In the genomic region with DNA sequence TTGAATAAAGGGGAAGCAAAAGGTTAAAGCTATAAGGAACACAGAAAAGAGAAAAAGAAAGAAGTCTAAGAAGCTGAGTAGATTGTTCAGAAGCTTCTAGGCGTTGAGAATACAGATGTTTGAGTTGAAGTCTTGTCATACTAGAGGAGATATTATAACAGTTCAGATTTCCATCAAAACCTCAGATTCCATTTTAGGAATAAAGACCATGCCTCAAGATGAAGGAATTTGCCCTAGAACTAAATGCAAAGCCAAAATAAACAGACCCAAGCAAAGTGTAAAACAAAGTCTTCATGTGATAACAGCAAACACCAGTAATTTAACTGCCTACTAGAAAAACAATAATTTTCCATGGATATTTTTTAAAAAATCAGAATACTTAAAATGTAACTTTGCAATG, we compare ENCODE assay signal across 19 cellular contexts.
DNase-seq lines count a peak whose midpoint lies in the region; FAIRE-seq and TF ChIP-seq lines count a peak whose summit lies in the region.
"Had no signal": no experiment of that assay in that cellular context is flagged by ENCODE, and none has a peak within 500 bp of the region (broad histone marks: within the 10 kb centered on the region; RNA-seq: fewer than 3 reads in every experiment).

No MANE protein-coding gene starts in this region.

- H3K36me3 ChIP-seq in brain microvascular endothelial cell (replicated peaks) (no peaks in the 10 kb centered on the region), endothelial cell of umbilical vein (ENCODE audit: control insufficient read depth in 2 of 2, extremely low read depth in 1 of 2, insufficient read depth in 2 of 2, low read length in 2 of 2) (no peaks in the 10 kb centered on the region)

- CTCF ChIA-PET in endothelial cell of umbilical vein (lab: Charles Lee), result interaction anchor here (1.6 kb wide), 1 partner anchor 13 kb away, joined by 3 read pairs; no protein-coding TSS in a partner anchor

- in situ Hi-C loops in astrocyte of the cerebellum (cut with HindIII; ENCODE audit: low sequenced_read_pairs), result no loop called here
- in situ Hi-C loops in brain microvascular endothelial cell (cut with HindIII; ENCODE audit: low pct_ligation_motif_present, low sequenced_read_pairs), result no loop called here

- peak; percentile 12 for DNase-seq in astrocyte of the cerebellum (ENCODE audit: low read depth)
- peak; percentile 3 for DNase-seq in brain microvascular endothelial cell
- peak; percentile 62 for DNase-seq in endothelial cell of umbilical vein (ENCODE audit: low read depth, low spot score)
- no peak for DNase-seq in NCI-H2196 (lab: John Stamatoyannopoulos, UW; ENCODE audit: unreplicated experiment)
- DNase-seq in activated CD4-positive, alpha-beta T cell treated with anti-CD3 and anti-CD28 coated beads for 4 hours, result no peak
- DNase-seq in activated naive CD4-positive, alpha-beta T cell treated with Interleukin-2 at 50 U/mL for 16 hours, result no peak
- no peak for DNase-seq in medulla oblongata (ENCODE audit: extremely low spot score)
- DNase-seq: AML-193; Caco-2; CD4-positive, alpha-beta T cell; GDM1; GM23248; HCEC 1CT had no signal

- BruUV-seq in endothelial cell of umbilical vein (replicated peaks; lab: Mats Ljungman, UMichigan), result no TSS peak

- no peak for TF ChIP-seq POLR2A in endothelial cell of umbilical vein (IDR thresholded peaks at IDR 0.05; ENCODE audit: low read depth, low read length)

- H3K9me1 ChIP-seq in endothelial cell of umbilical vein (replicated peaks; ENCODE audit: control insufficient read depth, extremely low read depth, insufficient read depth, low read length), result no peaks in the 10 kb centered on the region

- no peaks in the 10 kb centered on the region for H3K79me2 ChIP-seq in endothelial cell of umbilical vein (ENCODE audit: control insufficient read depth, insufficient read depth, low read length)

- no peak for FAIRE-seq in endothelial cell of umbilical vein (lab: Jason Lieb, UNC)
- FAIRE-seq: A549, D721Med, GM12892, GM18507 had no signal

- H3K27me3 ChIP-seq in brain microvascular endothelial cell (replicated peaks), result no peaks in the 10 kb centered on the region
- H3K27me3 ChIP-seq in endothelial cell of umbilical vein (ENCODE audit: control insufficient read depth in 2 of 2, insufficient read depth in 2 of 2, low read length in 2 of 2), result no peaks in the 10 kb centered on the region

- H3K4me2 ChIP-seq in endothelial cell of umbilical vein (ENCODE audit: insufficient read depth, low read length), result peak overlapping the region; percentile 4
- H3K4me2 ChIP-seq: A549 had no signal

- H3K4me1 ChIP-seq in endothelial cell of umbilical vein (ENCODE audit: control insufficient read depth, extremely low read depth, insufficient read depth, low read length), result peaks cover 3% of the 10 kb centered on the region
- H3K4me1 ChIP-seq: A549, Caco-2 had no signal

- no peak overlapping the region for H3K4me3 ChIP-seq in astrocyte of the cerebellum (ENCODE audit: low read depth, low read length)
- H3K4me3 ChIP-seq in brain microvascular endothelial cell (ENCODE audit: low read depth, low read length), result no peak overlapping the region
- H3K4me3 ChIP-seq in endothelial cell of umbilical vein (replicated peaks in 1 of 3; ENCODE audit: insufficient read depth in 1 of 3, low read depth in 1 of 3, low read length in 3 of 3), result no peak overlapping the region
- H3K4me3 ChIP-seq: A549, GM23248 had no signal

- H3K9me3 ChIP-seq in endothelial cell of umbilical vein (replicated peaks; ENCODE audit: control insufficient read depth, insufficient read depth, low read length), result no peaks in the 10 kb centered on the region
- H3K9me3 ChIP-seq: A549, Caco-2 had no signal

- H2AFZ ChIP-seq in endothelial cell of umbilical vein (ENCODE audit: low read depth, low read length), result peak overlapping the region; percentile 67
- H2AFZ ChIP-seq: GM23248 had no signal

- no peaks in the 10 kb centered on the region for H4K20me1 ChIP-seq in endothelial cell of umbilical vein (replicated peaks; ENCODE audit: control insufficient read depth, extremely low read depth, insufficient read depth, low read length)

- no peak overlapping the region for H3K9ac ChIP-seq in endothelial cell of umbilical vein (replicated peaks; ENCODE audit: extremely low read depth, insufficient read depth, low read length)
- H3K9ac ChIP-seq: GM23248 had no signal

- intact Hi-C loops in endothelial cell of umbilical vein (cut with micrococcal nuclease), result no loop called here

- TF ChIP-seq CTCF in astrocyte of the cerebellum (IDR thresholded peaks at IDR 0.05; ENCODE audit: low read depth, low read length, missing control alignments), result no peak
- TF ChIP-seq CTCF in brain microvascular endothelial cell (IDR thresholded peaks at IDR 0.05; ENCODE audit: low read depth, low read length, missing control alignments), result no peak
- no peak for TF ChIP-seq CTCF in endothelial cell of umbilical vein (IDR thresholded peaks at IDR 0.05; ENCODE audit: extremely low read depth in 1 of 2, insufficient read depth in 1 of 2, low read depth in 1 of 2, low read length in 2 of 2)

- POLR2A ChIA-PET in endothelial cell of umbilical vein (lab: Charles Lee), result no interaction called here

- H3K27ac ChIP-seq in brain microvascular endothelial cell (no peak overlapping the region), endothelial cell of umbilical vein (ENCODE audit: insufficient read depth, low read depth, low read length) (no peak overlapping the region)
- H3K27ac ChIP-seq: A549, C4-2B, GM23248, HL-60 had no signal

- dilution Hi-C loops in endothelial cell of umbilical vein (cut with MboI; ENCODE audit: extremely low pct_ligation_motif_present, low sequenced_read_pairs), result no loop called here

TF ChIP-seq in endothelial cell of umbilical vein, 7 proteins besides CTCF, POLR2A, EP300 and RAD21:
- TF ChIP-seq EZH2 (IDR thresholded peaks at IDR 0.05; ENCODE audit: borderline replicate concordance, low read depth, low read length, severe bottlenecking), result no peak
- TF ChIP-seq, protein P1, sequence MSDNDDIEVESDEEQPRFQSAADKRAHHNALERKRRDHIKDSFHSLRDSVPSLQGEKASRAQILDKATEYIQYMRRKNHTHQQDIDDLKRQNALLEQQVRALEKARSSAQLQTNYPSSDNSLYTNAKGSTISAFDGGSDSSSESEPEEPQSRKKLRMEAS (IDR thresholded peaks at IDR 0.05; ENCODE audit: insufficient read depth, insufficient read length), result no peak
- no peak for TF ChIP-seq JUN (IDR thresholded peaks at IDR 0.05; ENCODE audit: borderline replicate concordance, insufficient read depth, insufficient read length, low read depth)
- no peak for TF ChIP-seq GATA2 (IDR thresholded peaks at IDR 0.05; ENCODE audit: insufficient read depth, insufficient read length, low read depth, low read length)
- TF ChIP-seq POLR2AphosphoS5 (IDR thresholded peaks at IDR 0.05; ENCODE audit: insufficient read depth, low read depth, low read length), result no peak
- no peak for TF ChIP-seq FOS (IDR thresholded peaks at IDR 0.05; ENCODE audit: borderline replicate concordance, insufficient read depth, low read length)
- TF ChIP-seq MYC (IDR thresholded peaks at IDR 0.05; ENCODE audit: low read depth, low read length), result no peak

Comparison
In these comparisons a context has a peak if more than half of its experiments do, and no peak if none do; other contexts are left out.
1. DNase-seq: peak in astrocyte of the cerebellum (single experiment), brain microvascular endothelial cell (single experiment) and endothelial cell of umbilical vein (single experiment); none in NCI-H2196 (single experiment), activated CD4-positive, alpha-beta T cell treated with anti-CD3 and anti-CD28 coated beads for 4 hours (0 of 2), activated naive CD4-positive, alpha-beta T cell treated with Interleukin-2 at 50 U/mL for 16 hours (single experiment) and medulla oblongata (single experiment).